Comparison of ENCODE assay signal across 9 cellular contexts in the genomic region with DNA sequence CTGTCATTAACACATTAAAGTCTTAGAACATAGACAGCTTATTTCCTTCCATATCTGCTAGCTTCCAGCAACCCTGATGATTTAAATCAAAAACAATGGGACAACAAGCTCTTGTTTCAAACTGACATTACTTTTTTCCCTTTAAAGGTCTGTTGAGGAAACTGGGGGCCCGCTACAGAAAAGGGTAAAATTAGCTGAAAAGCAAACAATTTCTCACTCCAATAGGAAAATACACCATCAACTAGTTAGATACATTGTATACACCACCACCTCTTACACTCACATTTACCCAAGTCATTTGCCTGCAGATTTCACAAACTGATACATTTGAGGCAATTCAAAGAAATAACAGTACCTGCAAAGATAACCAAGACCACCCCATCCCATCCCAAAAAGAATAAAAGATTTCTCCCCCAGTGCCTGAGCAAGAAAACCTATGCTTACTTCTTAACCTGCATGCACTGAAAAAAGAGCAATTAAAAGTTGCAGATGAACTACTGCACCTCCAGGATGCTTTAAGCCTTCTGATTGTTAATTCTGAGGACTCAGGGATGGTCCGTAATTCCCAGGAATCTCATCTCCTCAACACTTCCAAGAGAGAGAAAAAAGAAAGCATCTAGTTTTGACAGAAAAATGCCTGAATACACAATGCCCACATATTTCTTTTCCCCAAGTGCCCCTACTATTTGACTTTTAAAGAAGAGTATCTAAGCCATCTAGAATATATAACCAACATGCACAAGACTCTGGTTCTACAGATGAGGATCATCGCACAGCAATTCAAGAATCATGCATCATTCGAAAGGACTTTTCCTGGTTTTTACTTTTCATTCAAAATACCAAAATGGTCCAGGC. TPM values are rescaled to one million over a fixed set of nuclear protein-coding genes. Genes with fewer than 3 reads are reported as not detected.
DNase-seq lines count a peak whose midpoint lies in the region; ATAC-seq and TF ChIP-seq lines count a peak whose summit lies in the region.
"Had no signal": no experiment of that assay in that cellular context is flagged by ENCODE, and none has a peak within 500 bp of the region (broad histone marks: within the 10 kb centered on the region; RNA-seq: fewer than 3 reads in every experiment).

No MANE protein-coding gene starts in this region.

- H3K4me3 ChIP-seq in CD8-positive, alpha-beta T cell (ENCODE audit: low read depth, low read length), result no peak overlapping the region
- no peak overlapping the region for H3K4me3 ChIP-seq in NT2/D1 (ENCODE audit: insufficient read length, low read depth)
- no peak overlapping the region for H3K4me3 ChIP-seq in parathyroid adenoma (ENCODE audit: low read depth, low read length)

- H3K27ac ChIP-seq in CD8-positive, alpha-beta T cell (ENCODE audit: low read depth, low read length), result no peak overlapping the region
- H3K27ac ChIP-seq in parathyroid adenoma, result peak overlapping the region; percentile 99

- no peak for DNase-seq in CD8-positive, alpha-beta T cell
- DNase-seq in NT2/D1 (ENCODE audit: low read depth, low spot score) (no peak), erythroblast (lab: John Stamatoyannopoulos, UW) (peak; percentile 23 to 61), ecto neural progenitor cell (ENCODE audit: low spot score) (no peak), GF-D8 (lab: John Stamatoyannopoulos, UW) (no peak)
- DNase-seq: activated T-cell treated with anti-CD3 and anti-CD28 coated beads, Interleukin-2, amount 50 U/mL, for 48 hours had no signal

- no peaks in the 10 kb centered on the region for H3K9me3 Mint-ChIP-seq in CD8-positive, alpha-beta T cell

- peaks cover 44% of the 10 kb centered on the region for H3K79me2 ChIP-seq in parathyroid adenoma

- no peaks in the 10 kb centered on the region for H3K9me3 ChIP-seq in CD8-positive, alpha-beta T cell (ENCODE audit: low read length)
- H3K9me3 ChIP-seq in NT2/D1 (ENCODE audit: insufficient read depth, low read length) (no peaks in the 10 kb centered on the region), parathyroid adenoma (ENCODE audit: control insufficient read depth, low read length) (no peaks in the 10 kb centered on the region)

- CTCF ChIA-PET in CD8-positive, alpha-beta T cell (lab: Charles Lee), result interaction anchor here (0.9 to 1.7 kb wide), 4 partner anchors 8 to 77 kb away, joined by 3 to 12 read pairs (median 10); no protein-coding TSS in a partner anchor

- H3K4me2 ChIP-seq in parathyroid adenoma (ENCODE audit: low read length), result no peak overlapping the region

- H2AFZ ChIP-seq in parathyroid adenoma, result peak overlapping the region; percentile 20

- H3K4me1 Mint-ChIP-seq in CD8-positive, alpha-beta T cell (ENCODE audit: low read depth), result peaks cover 24% of the 10 kb centered on the region

- POLR2A ChIA-PET in CD8-positive, alpha-beta T cell (lab: Charles Lee), result interaction anchor here (2.8 kb wide), 1 partner anchor 33 kb away, joined by 8 read pairs; no protein-coding TSS in a partner anchor

- TF ChIP-seq CTCF in CD8-positive, alpha-beta T cell (IDR thresholded peaks at IDR 0.05), result no peak
- TF ChIP-seq CTCF in parathyroid adenoma (IDR thresholded peaks at IDR 0.05), result no peak

- no peak for TF ChIP-seq POLR2A in erythroblast (IDR thresholded peaks at IDR 0.05; ENCODE audit: low read length)
- no peak for TF ChIP-seq POLR2A in GM18505 (IDR thresholded peaks at IDR 0.05; ENCODE audit: borderline replicate concordance, extremely low read depth, insufficient read depth, insufficient read length)

- peaks cover 9% of the 10 kb centered on the region for H3K36me3 ChIP-seq in CD8-positive, alpha-beta T cell (ENCODE audit: insufficient read depth, low read length)
- peaks cover 31% of the 10 kb centered on the region for H3K36me3 ChIP-seq in NT2/D1 (ENCODE audit: insufficient read depth, insufficient read length, low read length)
- no peaks in the 10 kb centered on the region for H3K36me3 ChIP-seq in parathyroid adenoma (ENCODE audit: control insufficient read depth, insufficient read depth, low read length)

- H3K27me3 ChIP-seq in CD8-positive, alpha-beta T cell (ENCODE audit: insufficient read depth, low read length), result no peaks in the 10 kb centered on the region
- no peaks in the 10 kb centered on the region for H3K27me3 ChIP-seq in NT2/D1 (ENCODE audit: insufficient read depth, insufficient read length)
- H3K27me3 ChIP-seq in parathyroid adenoma (ENCODE audit: control insufficient read depth, insufficient read depth, low read length), result no peaks in the 10 kb centered on the region

- peak overlapping the region; percentile 89 for H3K27ac Mint-ChIP-seq in CD8-positive, alpha-beta T cell

- no peak for ATAC-seq in CD8-positive, alpha-beta T cell
- ATAC-seq in GM18505 (IDR thresholded peaks at IDR 0.05; ENCODE audit: unreplicated experiment), result no peak
- ATAC-seq in HG02884 (IDR thresholded peaks at IDR 0.05; ENCODE audit: unreplicated experiment), result no peak

- no peaks in the 10 kb centered on the region for H3K27me3 Mint-ChIP-seq in CD8-positive, alpha-beta T cell (ENCODE audit: low read depth)

- peaks cover 96% of the 10 kb centered on the region for H3K4me1 ChIP-seq in CD8-positive, alpha-beta T cell (ENCODE audit: insufficient read depth, low read length)
- H3K4me1 ChIP-seq in NT2/D1 (ENCODE audit: insufficient read depth, insufficient read length) (peaks cover 10% of the 10 kb centered on the region), parathyroid adenoma (peaks cover 77% of the 10 kb centered on the region)

- H3K9ac ChIP-seq in NT2/D1 (ENCODE audit: insufficient read length, low read depth), result peak overlapping the region; percentile 11
- H3K9ac ChIP-seq in parathyroid adenoma, result no peak overlapping the region

- intact Hi-C loops in CD8-positive, alpha-beta T cell (cut with DNase I, micrococcal nuclease), result loop anchor here (5.0 to 10.0 kb wide), 5 partner anchors 34 to 1924 kb away; a partner anchor contains a TSS

- H3K36me3 Mint-ChIP-seq in CD8-positive, alpha-beta T cell, result peaks cover 24% of the 10 kb centered on the region

- no peak overlapping the region for H3K4me3 Mint-ChIP-seq in CD8-positive, alpha-beta T cell

RNA-seq across cellular contexts. Expression of a gene that starts 5.6 kb away (rescaled TPM):
- total RNA-seq in CD8-positive, alpha-beta T cell, result 10 to 100 TPM; 23.2 to 27.0 TPM

Comparison
In these comparisons a context has a peak if more than half of its experiments do, and no peak if none do; other contexts are left out.
1. DNase-seq: peak in erythroblast (2 of 2); none in CD8-positive, alpha-beta T cell (0 of 7), NT2/D1 (single experiment), ecto neural progenitor cell (single experiment) and GF-D8 (single experiment).